In the genomic region with DNA sequence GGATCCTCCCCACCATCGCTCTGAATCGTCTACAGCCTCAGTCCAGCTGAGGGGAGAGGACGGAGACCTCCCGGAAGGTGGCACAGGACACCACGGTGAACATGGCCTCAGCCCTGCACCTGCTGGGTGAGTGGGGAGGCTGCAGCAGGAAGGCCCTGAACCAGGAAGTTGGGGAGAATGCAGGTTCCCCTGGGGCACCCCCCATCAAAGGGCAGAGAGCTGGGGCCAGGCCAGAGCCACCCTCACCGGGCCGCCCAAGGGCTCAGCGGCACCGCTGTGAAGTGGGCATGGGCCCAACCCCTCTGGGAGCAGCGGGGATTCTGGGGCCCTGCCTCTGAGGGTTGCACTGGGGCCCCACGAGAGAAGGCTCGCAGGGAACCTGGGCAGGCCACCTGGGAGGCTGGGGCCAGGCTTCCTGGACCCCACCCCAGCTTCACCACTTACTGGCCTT, we compare ENCODE assay signal across 22 cellular contexts.
A peak's percentile ranks its signal among the peaks of the same experiment; 100 is the strongest.
DNase-seq lines count a peak whose midpoint lies in the region; ATAC-seq, FAIRE-seq and TF ChIP-seq lines count a peak whose summit lies in the region.
"Had no signal": no experiment of that assay in that cellular context is flagged by ENCODE, and none has a peak within 500 bp of the region (broad histone marks: within the 10 kb centered on the region; RNA-seq: fewer than 3 reads in every experiment).

No MANE protein-coding gene starts in this region.

- peak in 2 of 3 donors; percentile 36 to 37 for DNase-seq in right cardiac atrium
- DNase-seq in left cardiac atrium = no peak
- DNase-seq in H1 (ENCODE audit: low read depth in 1 of 2, low spot score in 2 of 2) = no peak
- peak; percentile 86 for DNase-seq in osteoblast (ENCODE audit: insufficient read length, low spot score, missing footprints)
- DNase-seq in aorta = peak; percentile 30 to 51
- DNase-seq in MV-4-11 (lab: John Stamatoyannopoulos, UW) = no peak
- DNase-seq in RPMI8226 = no peak
- DNase-seq: ACHN, AML-193, COR-L47, DMS 273 treated with DMSO at 0.1 percent for 48 hours, GDM1, H9, Karpas-422, NCI-H1048, NCI-H1436, NCI-H1930, NCI-H226, NCI-H524, NCI-H82, PC-3 had no signal

- no peak overlapping the region for H3K18ac ChIP-seq in H1 (ENCODE audit: extremely low read depth, low read length)

- H4K20me1 ChIP-seq in H1 (replicated peaks in 1 of 2; ENCODE audit: control insufficient read depth in 1 of 2, insufficient read depth in 2 of 2, low read length in 2 of 2) (peaks cover 0 to 1% of the 10 kb centered on the region in 2 experiments), osteoblast (ENCODE audit: insufficient read depth, low read length) (no peaks in the 10 kb centered on the region)

- H2BK120ac ChIP-seq in H1 (replicated peaks; ENCODE audit: low read depth, low read length) = no peak overlapping the region

- ATAC-seq in right cardiac atrium (no peak), left cardiac atrium (no peak), aorta (ENCODE audit: low FRiP score) (peak; percentile 3)
- ATAC-seq: PC-3 had no signal

- H3K27ac ChIP-seq in right cardiac atrium (ENCODE audit: low read length) (no peak overlapping the region), H1 (ENCODE audit: low read depth, low read length) (no peak overlapping the region), osteoblast (ENCODE audit: low read depth, low read length) (no peak overlapping the region), aorta (ENCODE audit: low read depth in 1 of 2, low read length in 2 of 2) (no peak overlapping the region)

- no peak overlapping the region for H2AFZ ChIP-seq in H1 (ENCODE audit: low read length)
- H2AFZ ChIP-seq in osteoblast (ENCODE audit: low read length) = no peak overlapping the region

- no peaks in the 10 kb centered on the region for H3K23me2 ChIP-seq in H1 (ENCODE audit: low read depth, low read length)

- TF ChIP-seq CTCF in H1 (IDR thresholded peaks at IDR 0.05; ENCODE audit: control extremely low read depth in 1 of 3, insufficient read depth in 1 of 3, low read depth in 1 of 3, low read length in 3 of 3) = no peak
- no peak for TF ChIP-seq CTCF in osteoblast (IDR thresholded peaks at IDR 0.05; ENCODE audit: extremely low read depth, low read depth, low read length)

- H2BK5ac ChIP-seq in H1 (ENCODE audit: low read depth, low read length) = no peak overlapping the region

- no peaks in the 10 kb centered on the region for H3K27me3 ChIP-seq in right cardiac atrium (ENCODE audit: control insufficient read depth, insufficient read depth)
- H3K27me3 ChIP-seq in H1 (replicated peaks in 1 of 4; ENCODE audit: control insufficient read depth in 3 of 4, extremely low read depth in 1 of 4, insufficient read depth in 3 of 4, low read length in 3 of 4) = no peaks in the 10 kb centered on the region; a peak in 1 of 7 replicates
- no peaks in the 10 kb centered on the region for H3K27me3 ChIP-seq in osteoblast (ENCODE audit: insufficient read depth, low read length)
- H3K27me3 ChIP-seq in aorta (ENCODE audit: control insufficient read depth in 1 of 2, insufficient read depth in 2 of 2, low read length in 1 of 2) = no peaks in the 10 kb centered on the region

- no peak overlapping the region for H3K14ac ChIP-seq in H1 (ENCODE audit: insufficient read length)

- no peak overlapping the region for H3K56ac ChIP-seq in H1 (replicated peaks; ENCODE audit: insufficient read length, low read depth, low read length)

- 92% methylated on average over 12 of the region's 12 CpGs for WGBS in right cardiac atrium
- 87% methylated on average over 9 of the region's 12 CpGs; no CpG with 5 or more reads in 1 of the 2 experiments for WGBS in H1 (ENCODE audit: extremely low coverage in 1 of 2, insufficient coverage in 1 of 2, insufficient read length in 1 of 2, insufficient replicate concordance in 2 of 2, low coverage in 1 of 2, low lambda C conversion rate in 2 of 2, missing lambda C conversion rate in 1 of 2), 2 experiments
- 90 to 92% methylated on average over 12 of the region's 12 CpGs for WGBS in aorta, 2 donors

- no peaks in the 10 kb centered on the region for H3K79me2 ChIP-seq in H1 (ENCODE audit: control insufficient read depth in 1 of 2, insufficient read depth in 2 of 2, low read length in 2 of 2)
- H3K79me2 ChIP-seq in osteoblast (ENCODE audit: insufficient read depth, low read length) = no peaks in the 10 kb centered on the region

- no peaks in the 10 kb centered on the region for H3K79me1 ChIP-seq in H1 (ENCODE audit: low read depth, low read length)

- no peak overlapping the region for H2BK20ac ChIP-seq in H1 (ENCODE audit: low read length)

- no peak for TF ChIP-seq RAD21 in H1 (IDR thresholded peaks at IDR 0.05 in 1 of 2, conservative IDR thresholded peaks at IDR 0.05 in 1 of 2; ENCODE audit: low read depth in 2 of 2, low read length in 2 of 2)

- H3K9ac ChIP-seq in H1 (replicated peaks in 1 of 4; ENCODE audit: extremely low read depth in 1 of 4, low read depth in 3 of 4, low read length in 3 of 4) = peak overlapping the region in 1 of 4 experiments; percentile 30; a peak in 1 of 7 replicates

- TF ChIP-seq EP300 in H1 (IDR thresholded peaks at IDR 0.05; ENCODE audit: borderline replicate concordance in 1 of 2, low read depth in 2 of 2, low read length in 2 of 2) = no peak

- H3K4ac ChIP-seq in H1 (replicated peaks; ENCODE audit: insufficient read length, low read depth, low read length) = no peak overlapping the region

- no peak for TF ChIP-seq POLR2A in H1 (IDR thresholded peaks at IDR 0.05; ENCODE audit: control extremely low read depth in 1 of 2, low read depth in 2 of 2, low read length in 2 of 2)

- H3K4me1 ChIP-seq in right cardiac atrium (ENCODE audit: control insufficient read depth, insufficient read depth, low read length) = no peaks in the 10 kb centered on the region
- H3K4me1 ChIP-seq in H1 (replicated peaks in 1 of 4; ENCODE audit: control insufficient read depth in 3 of 4, insufficient read depth in 4 of 4, low read length in 3 of 4) = no peaks in the 10 kb centered on the region; a peak in 1 of 7 replicates
- H3K4me1 ChIP-seq in osteoblast (ENCODE audit: insufficient read depth, low read length) = no peaks in the 10 kb centered on the region
- H3K4me1 ChIP-seq in aorta (ENCODE audit: control insufficient read depth in 1 of 2, insufficient read depth in 2 of 2, low read length in 2 of 2) = no peaks in the 10 kb centered on the region

- H3K36me3 ChIP-seq in H1 (ENCODE audit: control insufficient read depth in 2 of 4, insufficient read depth in 4 of 4, low read length in 3 of 4) = no peaks in the 10 kb centered on the region
- H3K36me3 ChIP-seq in osteoblast (ENCODE audit: insufficient read depth, low read length) = no peaks in the 10 kb centered on the region
- H3K36me3 ChIP-seq in aorta (ENCODE audit: control insufficient read depth in 1 of 2, insufficient read depth in 2 of 2, low read length in 1 of 2) = no peaks in the 10 kb centered on the region

- H3K9me3 ChIP-seq in right cardiac atrium (ENCODE audit: control insufficient read depth, low read length) = no peaks in the 10 kb centered on the region
- no peaks in the 10 kb centered on the region for H3K9me3 ChIP-seq in H1 (ENCODE audit: insufficient read depth in 2 of 2, low read depth in 1 of 2, low read length in 1 of 2)
- H3K9me3 ChIP-seq in osteoblast (ENCODE audit: low read depth, low read length) = no peaks in the 10 kb centered on the region
- peaks cover 9% of the 10 kb centered on the region for H3K9me3 ChIP-seq in aorta (ENCODE audit: control insufficient read depth, low read length)

- intact Hi-C loops in right cardiac atrium (cut with DNase I) = no loop called here
- intact Hi-C loops in left cardiac atrium (cut with DNase I) = no loop called here
- intact Hi-C loops in aorta (cut with DNase I) = no loop called here

- no peak overlapping the region for H4K5ac ChIP-seq in H1 (ENCODE audit: insufficient read length, low read depth, low read length)

- H3K23ac ChIP-seq in H1 (ENCODE audit: insufficient read length) = no peak overlapping the region

- H3K4me2 ChIP-seq in H1 (ENCODE audit: insufficient read depth in 1 of 2, low read depth in 2 of 2, low read length in 2 of 2) (no peak overlapping the region), osteoblast (ENCODE audit: insufficient read depth, low read length) (no peak overlapping the region)

- CTCF ChIA-PET in H1 (lab: Charles Lee; ENCODE audit: partially characterized antibody) = interaction anchor here (1.3 to 1.8 kb wide), 3 partner anchors 8 to 166 kb away, joined by 3 to 4 read pairs (median 4); no protein-coding TSS in a partner anchor

- H2BK12ac ChIP-seq in H1 (ENCODE audit: low read depth, low read length) = no peak overlapping the region

- H4K91ac ChIP-seq in H1 (replicated peaks; ENCODE audit: insufficient read length, low read length) = no peak overlapping the region

- H2AK5ac ChIP-seq in H1 (ENCODE audit: low read depth, low read length) = no peak overlapping the region

- H2BK15ac ChIP-seq in H1 (ENCODE audit: low read length) = no peak overlapping the region

- H3K4me3 ChIP-seq in right cardiac atrium (ENCODE audit: low read length) = no peak overlapping the region
- no peak overlapping the region for H3K4me3 ChIP-seq in H1 (ENCODE audit: extremely low read depth in 1 of 4, insufficient read depth in 2 of 4, low read depth in 3 of 4, low read length in 4 of 4)
- H3K4me3 ChIP-seq in osteoblast (ENCODE audit: insufficient read depth, low read length) = no peak overlapping the region
- H3K4me3 ChIP-seq in aorta (ENCODE audit: low read length in 2 of 2) = no peak overlapping the region

- H4K8ac ChIP-seq in H1 (ENCODE audit: extremely low read depth, insufficient read depth, low read length) = peak overlapping the region; percentile 35; the same call in 1 of the 2 replicates

- POLR2A ChIA-PET in H1 (lab: Charles Lee; ENCODE audit: partially characterized antibody) = no interaction called here

- FAIRE-seq in H1 (lab: Jason Lieb, UNC) = no peak
- FAIRE-seq: HTR-8/SVneo had no signal

TF ChIP-seq in H1, 55 proteins besides CTCF, POLR2A, EP300 and RAD21 (continues in another document):
- TF ChIP-seq KDM5A (IDR thresholded peaks at IDR 0.05; ENCODE audit: low read length) = no peak
- no peak for TF ChIP-seq ZNF274 (IDR thresholded peaks at IDR 0.05; ENCODE audit: borderline replicate concordance, extremely low read depth, low read length)
- no peak for TF ChIP-seq TEAD4 (IDR thresholded peaks at IDR 0.05; ENCODE audit: low read depth, low read length)
- TF ChIP-seq SRF (IDR thresholded peaks at IDR 0.05; ENCODE audit: low read depth, low read length) = no peak
- TF ChIP-seq RNF2 (IDR thresholded peaks at IDR 0.05; ENCODE audit: borderline replicate concordance, low read depth, low read length, missing control alignments, poor library complexity, severe bottlenecking) = no peak
- no peak for TF ChIP-seq SAP30 (IDR thresholded peaks at IDR 0.05; ENCODE audit: insufficient read depth, insufficient replicate concordance, low read length)
- no peak for TF ChIP-seq SIRT6 (IDR thresholded peaks at IDR 0.05; ENCODE audit: low read length)
- no peak for TF ChIP-seq ATF3 (IDR thresholded peaks at IDR 0.05; ENCODE audit: insufficient read depth, low read depth, low read length)
- no peak for TF ChIP-seq JUND (IDR thresholded peaks at IDR 0.05; ENCODE audit: low read length)

Comparison
In these comparisons a context has a peak if more than half of its experiments do, and no peak if none do; other contexts are left out.
1. DNase-seq: peak in right cardiac atrium (2 of 3), osteoblast (single experiment) and aorta (2 of 2); none in left cardiac atrium (single experiment), H1 (0 of 2), MV-4-11 (single experiment) and RPMI8226 (single experiment).